Comparison of ENCODE assay signal across 2 cellular contexts in the genomic region with DNA sequence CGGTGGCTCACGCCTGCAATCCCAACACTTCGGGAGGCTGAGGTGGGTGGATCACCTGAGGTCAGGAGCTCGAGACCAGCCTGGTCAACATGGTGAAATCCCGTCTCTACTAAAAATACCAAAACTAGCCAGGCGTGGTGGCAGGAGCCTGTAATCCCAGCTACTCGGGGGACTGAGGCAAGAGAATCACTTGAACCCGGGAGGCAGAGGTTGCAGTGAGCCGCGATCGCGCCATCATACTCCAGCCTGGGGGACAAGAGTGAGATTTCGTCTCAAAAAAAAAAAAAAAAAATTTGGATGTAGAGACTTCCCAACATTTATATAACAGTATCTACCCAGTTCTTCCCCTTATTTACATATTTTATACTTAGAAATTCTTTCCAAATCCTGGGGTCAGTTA.
DNase-seq lines count a peak whose midpoint lies in the region; ATAC-seq and TF ChIP-seq lines count a peak whose summit lies in the region.
"Not testable (repeated sequence)": the region's sequence is repeated elsewhere in the genome, so short reads cannot be mapped to it uniquely, and the experiment has no call there.

No MANE protein-coding gene starts in this region.

- H3K4me3 ChIP-seq in osteoblast (ENCODE audit: insufficient read depth, low read length) = not testable (repeated sequence)

- H3K27ac ChIP-seq in osteoblast (ENCODE audit: low read depth, low read length) = not testable (repeated sequence)

- not testable (repeated sequence) for TF ChIP-seq CTCF in osteoblast (IDR thresholded peaks at IDR 0.05; ENCODE audit: extremely low read depth, low read depth, low read length)

- H2AFZ ChIP-seq in osteoblast (ENCODE audit: low read length) = not testable (repeated sequence)

- peaks cover 20% of the 10 kb centered on the region for H3K36me3 ChIP-seq in osteoblast (ENCODE audit: insufficient read depth, low read length)

- intact Hi-C loops in Right ventricle myocardium inferior (cut with DNase I) = not testable (repeated sequence)

- H3K9me3 ChIP-seq in osteoblast (ENCODE audit: low read depth, low read length) = not testable (repeated sequence)

- H3K4me1 ChIP-seq in osteoblast (ENCODE audit: insufficient read depth, low read length) = not testable (repeated sequence)

- peak; percentile 67 for DNase-seq in Right ventricle myocardium inferior (ENCODE audit: missing footprints)
- DNase-seq in osteoblast (ENCODE audit: insufficient read length, low spot score, missing footprints) = peak; percentile 19

- not testable (repeated sequence) for H3K4me2 ChIP-seq in osteoblast (ENCODE audit: insufficient read depth, low read length)

- H4K20me1 ChIP-seq in osteoblast (ENCODE audit: insufficient read depth, low read length) = not testable (repeated sequence)

- H3K27me3 ChIP-seq in osteoblast (ENCODE audit: insufficient read depth, low read length) = not testable (repeated sequence)

- not testable (repeated sequence) for ATAC-seq in Right ventricle myocardium inferior

- H3K79me2 ChIP-seq in osteoblast (ENCODE audit: insufficient read depth, low read length) = not testable (repeated sequence)
